Comparison of ENCODE assay signal across 15 cellular contexts in the genomic region with DNA sequence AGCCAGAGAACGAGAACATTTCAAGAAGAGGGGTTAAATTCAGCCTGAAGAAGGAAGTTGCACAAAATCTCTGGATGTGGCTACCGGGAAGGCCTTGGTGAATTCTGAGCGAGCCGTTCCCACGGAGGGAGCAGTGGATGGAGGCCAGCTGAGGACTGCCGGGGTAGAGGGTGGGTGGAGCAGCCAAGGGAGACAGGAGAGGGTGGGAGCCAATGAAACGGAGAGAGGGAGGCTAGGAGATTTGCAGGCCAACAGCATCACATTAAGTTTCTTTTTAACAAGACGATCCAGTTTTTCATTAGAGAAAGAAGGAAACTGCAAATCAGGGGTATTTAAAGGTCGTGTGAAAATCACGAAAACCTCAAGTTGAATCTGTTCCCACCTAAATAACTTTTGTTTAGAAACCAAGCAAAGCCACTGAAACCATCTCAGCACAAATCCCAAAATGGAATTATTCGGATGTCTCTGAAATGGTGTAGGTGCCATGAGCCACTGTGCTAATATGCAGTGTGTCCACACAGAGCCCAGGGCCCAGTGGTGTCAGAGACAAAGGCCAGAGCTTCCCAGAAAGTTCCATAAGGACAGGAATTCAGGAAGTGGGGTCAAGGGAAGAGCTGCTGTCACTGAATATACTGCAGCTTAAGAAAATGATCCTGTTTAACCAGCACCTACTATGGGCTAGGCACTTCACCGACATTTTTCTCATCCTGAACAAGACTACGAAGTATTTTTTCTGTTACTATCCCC. TPM values are rescaled to one million over a fixed set of nuclear protein-coding genes. Genes with fewer than 3 reads are reported as not detected.
DNase-seq lines count a peak whose midpoint lies in the region; ATAC-seq and FAIRE-seq lines count a peak whose summit lies in the region.
"Had no signal": no experiment of that assay in that cellular context is flagged by ENCODE, and none has a peak within 500 bp of the region (broad histone marks: within the 10 kb centered on the region; RNA-seq: fewer than 3 reads in every experiment).

No MANE protein-coding gene starts in this region.

- peak; percentile 95 for ATAC-seq in sciatic nerve
- ATAC-seq: activated CD8-positive, alpha-beta T cell treated with anti-CD3 and anti-CD28 coated beads, Interleukin-2, amount 10 ng/mL, durations not matched to agents 7 days and 5 days; esophagus mucosa had no signal

- DNase-seq in C1 segment of cervical spinal cord (lab: John Stamatoyannopoulos, UW), result peak in 8 of 14 donors; percentile 6 to 72 (median 16)
- DNase-seq in islet precursor cell, result peak; percentile 61
- DNase-seq in sciatic nerve (ENCODE audit: low spot score), result peak; percentile 74
- no peak for DNase-seq in GM03348 (ENCODE audit: low spot score)
- no peak for DNase-seq in stimulated activated CD4-positive, alpha-beta T cell treated with anti-CD3 and anti-CD28 coated beads, Interleukin-2, amount 100 ng/mL, for 24 hours
- no peak for DNase-seq in SKM-1 treated with dmso at 0.1 percent for 144 hours (lab: John Stamatoyannopoulos, UW; ENCODE audit: unreplicated experiment)
- DNase-seq in RCC 7860 (ENCODE audit: low spot score), result no peak
- DNase-seq: ACHN; activated CD8-positive, alpha-beta T cell treated with anti-CD3 and anti-CD28 coated beads, Interleukin-2, amount 10 ng/mL, durations not matched to agents 7 days and 5 days; activated naive CD4-positive, alpha-beta T cell; NCI-H2029; SIG-M5 had no signal

- FAIRE-seq in RCC 7860 (lab: Jason Lieb, UNC), result no peak
- FAIRE-seq: TTC549 had no signal

- intact Hi-C loops in sciatic nerve (cut with DNase I), result no loop called here

- H3K27ac ChIP-seq in cingulate gyrus (ENCODE audit: low read depth, low read length), result peak overlapping the region; percentile 10

RNA-seq across cellular contexts. Expression of a gene that starts 59.7 kb away (rescaled TPM):
- total RNA-seq in sciatic nerve, result 12.0 TPM

Comparison
In these comparisons a context has a peak if more than half of its experiments do, and no peak if none do; other contexts are left out.
1. DNase-seq: peak in C1 segment of cervical spinal cord (8 of 14), islet precursor cell (single experiment) and sciatic nerve (single experiment); none in GM03348 (single experiment), stimulated activated CD4-positive, alpha-beta T cell treated with anti-CD3 and anti-CD28 coated beads, Interleukin-2, amount 100 ng/mL, for 24 hours (0 of 2), SKM-1 treated with dmso at 0.1 percent for 144 hours (single experiment) and RCC 7860 (single experiment).